ENCODE assay signal across 8 cellular contexts in genomic region chrX:18931972-18932371, GRCh38. TPM values are rescaled to one million over a fixed set of nuclear protein-coding genes. Genes with fewer than 3 reads are reported as not detected.
DNase-seq lines count a peak whose midpoint lies in the region; ATAC-seq, FAIRE-seq and TF ChIP-seq lines count a peak whose summit lies in the region.

No MANE protein-coding gene starts in this region.

- intact Hi-C loops in GM12878 (cut with micrococcal nuclease; ENCODE audit: unreplicated experiment) (loop anchor here (2.0 to 10.0 kb wide), 3 partner anchors 293 to 537 kb away; no protein-coding TSS in a partner anchor), thyroid gland (cut with DNase I) (no loop called here)

- no peak overlapping the region for H2BK120ac ChIP-seq in mesenchymal stem cell (ENCODE audit: low read depth, low read length)

- RAD21 ChIA-PET in GM12878 (lab: Charles Lee; ENCODE audit: unreplicated experiment): no interaction called here

- H3K4me1 ChIP-seq in GM12878 (ENCODE audit: control insufficient read depth, insufficient read depth, low read length): no peaks in the 10 kb centered on the region
- H3K4me1 ChIP-seq in mesenchymal stem cell (ENCODE audit: control insufficient read depth, insufficient read depth, low read depth, low read length): no peaks in the 10 kb centered on the region
- H3K4me1 ChIP-seq in thyroid gland: no peaks in the 10 kb centered on the region

- TF ChIP-seq CTCF in GM12878 (IDR thresholded peaks at IDR 0.05 in 2 of 3, conservative IDR thresholded peaks at IDR 0.05 in 1 of 3; ENCODE audit: control insufficient read depth in 2 of 3, extremely low read depth in 1 of 3, insufficient read depth in 1 of 3, low read depth in 3 of 3, low read length in 3 of 3): peak; percentile 20 to 40 (median 40); a peak in 5 of 6 replicates
- TF ChIP-seq CTCF in thyroid gland (IDR thresholded peaks at IDR 0.05): peak in 2 of 6 experiments; percentile 12 to 18

- FAIRE-seq in GM12878 (lab: Jason Lieb, UNC): no peak

- DNase-seq in EH (ENCODE audit: low read depth) (peak; percentile 46), Kasumi-1 (lab: John Stamatoyannopoulos, UW) (peak; percentile 14), GM12878 (ENCODE audit: low read depth, low spot score) (no peak), mesenchymal stem cell (peak; percentile 29), thyroid gland (no peak), mesenteric fat pad (ENCODE audit: low spot score) (no peak)
- no peak for DNase-seq in stimulated activated CD4-positive, alpha-beta T cell treated with anti-CD3 and anti-CD28 coated beads, Interleukin-4, amount 100 ng/mL, for 4 hours

- no peak overlapping the region for H2BK5ac ChIP-seq in mesenchymal stem cell (ENCODE audit: low read depth, low read length, poor library complexity, severe bottlenecking)

- no peaks in the 10 kb centered on the region for H3K79me2 ChIP-seq in GM12878 (ENCODE audit: control insufficient read depth, insufficient read depth, low read length)

- no peaks in the 10 kb centered on the region for H3K27me3 ChIP-seq in GM12878 (replicated peaks in 1 of 2; ENCODE audit: control insufficient read depth in 2 of 2, insufficient read depth in 2 of 2, low read length in 1 of 2)
- peaks cover 0 to 5% of the 10 kb centered on the region in 2 experiments for H3K27me3 ChIP-seq in mesenchymal stem cell (ENCODE audit: control insufficient read depth in 1 of 2, insufficient read depth in 1 of 2, low read length in 2 of 2)
- no peaks in the 10 kb centered on the region for H3K27me3 ChIP-seq in thyroid gland

- SMC1A ChIA-PET in GM12878 (lab: Charles Lee; ENCODE audit: uncharacterized antibody, unreplicated experiment): no interaction called here

- no peak overlapping the region for H4K8ac ChIP-seq in mesenchymal stem cell (ENCODE audit: low read length)

- no peaks in the 10 kb centered on the region for H3K79me1 ChIP-seq in mesenchymal stem cell (replicated peaks; ENCODE audit: low read length, poor library complexity, severe bottlenecking)

- TF ChIP-seq POLR2A in GM12878 (IDR thresholded peaks at IDR 0.05; ENCODE audit: low read depth, low read length): no peak
- no peak for TF ChIP-seq POLR2A in thyroid gland (IDR thresholded peaks at IDR 0.05)

- no TSS peak for BruUV-seq in GM12878 (replicated peaks; lab: Mats Ljungman, UMichigan)

- POLR2A ChIA-PET in GM12878 (lab: Charles Lee): interaction anchor here (0.5 kb wide), 1 partner anchor 477 kb away, joined by 7 read pairs; no protein-coding TSS in a partner anchor

- H2AFZ ChIP-seq in GM12878 (ENCODE audit: control insufficient read depth, low read depth, low read length): no peak overlapping the region
- H2AFZ ChIP-seq in mesenchymal stem cell (ENCODE audit: low read depth, low read length): no peak overlapping the region

- H3K14ac ChIP-seq in mesenchymal stem cell (ENCODE audit: low read length in 2 of 2): no peak overlapping the region

- no peak overlapping the region for H2BK12ac ChIP-seq in mesenchymal stem cell (ENCODE audit: low read length in 2 of 2)

- ATAC-seq in GM12878: peak; percentile 59
- no peak for ATAC-seq in HG03460 (IDR thresholded peaks at IDR 0.05; ENCODE audit: unreplicated experiment)

- no peak overlapping the region for H3K27ac ChIP-seq in GM12878 (ENCODE audit: control insufficient read depth, insufficient read depth)
- no peak overlapping the region for H3K27ac ChIP-seq in mesenchymal stem cell (ENCODE audit: low read length, poor library complexity, severe bottlenecking)
- H3K27ac ChIP-seq in thyroid gland: no peak overlapping the region

- H4K20me1 ChIP-seq in GM12878 (ENCODE audit: control insufficient read depth, insufficient read depth): no peaks in the 10 kb centered on the region

- H3K9me3 ChIP-seq in GM12878 (replicated peaks; ENCODE audit: control insufficient read depth, insufficient read depth, low read length) (no peaks in the 10 kb centered on the region), mesenchymal stem cell (ENCODE audit: control insufficient read depth, low read length) (no peaks in the 10 kb centered on the region), thyroid gland (no peaks in the 10 kb centered on the region)

- no peak overlapping the region for H3K23ac ChIP-seq in mesenchymal stem cell (ENCODE audit: low read length in 2 of 2)

- no peak overlapping the region for H3K9ac ChIP-seq in GM12878 (ENCODE audit: control insufficient read depth, insufficient read depth, low read length)
- no peak overlapping the region for H3K9ac ChIP-seq in mesenchymal stem cell (ENCODE audit: low read length)

- CTCF ChIA-PET in GM12878 (lab: Yijun Ruan, JAX): interaction anchor here (2.8 kb wide), 1 partner anchor 401 kb away, joined by 10 read pairs; no protein-coding TSS in a partner anchor

- H2AK5ac ChIP-seq in mesenchymal stem cell (ENCODE audit: low read length, severe bottlenecking): no peak overlapping the region

- in situ Hi-C loops in GM12878 (cut with MboI): no loop called here

- H3K36me3 ChIP-seq in GM12878 (ENCODE audit: control insufficient read depth in 2 of 2, insufficient read depth in 2 of 2, low read length in 1 of 2): peaks cover 0 to 1% of the 10 kb centered on the region in 2 experiments; a peak in 1 of 4 replicates
- H3K36me3 ChIP-seq in mesenchymal stem cell (ENCODE audit: control insufficient read depth in 1 of 2, insufficient read depth in 2 of 2, low read depth in 1 of 2, low read length in 2 of 2): peaks cover 5 to 44% of the 10 kb centered on the region in 2 experiments
- H3K36me3 ChIP-seq in thyroid gland: no peaks in the 10 kb centered on the region

- H3K4me2 ChIP-seq in GM12878 (ENCODE audit: control insufficient read depth, insufficient read depth) (no peak overlapping the region), mesenchymal stem cell (ENCODE audit: low read length, poor library complexity, severe bottlenecking) (no peak overlapping the region)

- peak; percentile 47 for TF ChIP-seq RAD21 in GM12878 (IDR thresholded peaks at IDR 0.05; ENCODE audit: insufficient read depth, low read depth, low read length)

- 55% methylated on average over 9 of the region's 9 CpGs for WGBS in GM12878 (ENCODE audit: insufficient coverage, insufficient replicate concordance, low lambda C conversion rate, missing lambda C conversion rate)
- WGBS in mesenchymal stem cell: 83% methylated on average over 8 of the region's 9 CpGs
- 70 to 90% methylated on average over 4 to 5 of the region's 9 CpGs for WGBS in thyroid gland, 2 donors

- H3K4me3 ChIP-seq in GM12878 (no peak overlapping the region), mesenchymal stem cell (ENCODE audit: insufficient read depth in 1 of 2, low read depth in 1 of 2, low read length in 2 of 2) (no peak overlapping the region), thyroid gland (replicated peaks in 1 of 3) (no peak overlapping the region)

- TF ChIP-seq EP300 in GM12878 (IDR thresholded peaks at IDR 0.05; ENCODE audit: borderline replicate concordance in 1 of 2, control insufficient read depth in 1 of 2, low read depth in 2 of 2, low read length in 2 of 2): no peak

- H3K18ac ChIP-seq in mesenchymal stem cell (ENCODE audit: low read depth in 1 of 2, low read length in 2 of 2): no peak overlapping the region

- no peak overlapping the region for H3K4ac ChIP-seq in mesenchymal stem cell (ENCODE audit: low read depth in 1 of 2, low read length in 2 of 2)

- no peak overlapping the region for H4K91ac ChIP-seq in mesenchymal stem cell (ENCODE audit: low read length)

- H2BK15ac ChIP-seq in mesenchymal stem cell (ENCODE audit: low read depth, poor library complexity, severe bottlenecking): no peak overlapping the region

TF ChIP-seq in GM12878, 131 proteins besides CTCF, POLR2A, EP300 and RAD21 (continues in another document):
- TF ChIP-seq SMC3 (IDR thresholded peaks at IDR 0.05; ENCODE audit: borderline replicate concordance, low read length) (peak; percentile 32), ESRRA (IDR thresholded peaks at IDR 0.05; ENCODE audit: low read length) (no peak), ATF2 (IDR thresholded peaks at IDR 0.05; ENCODE audit: low read length) (no peak)

RNA-seq across cellular contexts. Expression of gene PHKA2, which starts 51.9 kb away (rescaled TPM):
- total RNA-seq in GM12878 (2013; cell fraction: nucleolus; rRNA removed): 95.4 and 95.7 TPM in 2 replicates
- total RNA-seq in GM12878 (2014; rRNA removed) (15.6 and 17.5 TPM in 2 replicates), GM12878 (2014; rRNA removed; fragmentation: Illumina TruSeq; extraction: Trizol) (13.1 and 15.9 TPM in 2 replicates), GM12878 (2021) (22.7 and 25.6 TPM in 2 replicates), thyroid gland (10 to 100 TPM; 17.4 to 30.0 (median 20.2) TPM), mesenteric fat pad (22.4 TPM)
- 10.3 TPM for polyA plus RNA-seq in GM12878 (2011; ENCODE audit: low read depth)
- polyA plus RNA-seq in GM12878 (2011; rRNA removed) (18.9 and 25.0 TPM in 2 replicates), GM12878 (2014; fragmentation: Illumina TruSeq; extraction: Trizol) (12.3 and 17.2 TPM in 2 replicates), GM12878 (2014; fragmentation: Nextera tagmentation; extraction: Ambion mirVana) (1 to 10 TPM; 1.4 to 5.3 TPM), GM12878 (2014; rRNA removed) (21.4 and 21.8 TPM in 2 replicates), GM12878 (2016; fragmentation: Nextera tagmentation; extraction: Ambion mirVana) (10 to 100 TPM; 11.8 to 13.6 TPM)
- polyA plus RNA-seq in GM12878 (2011; cell fraction: cytosol; rRNA removed): 21.7 and 29.7 TPM in 2 replicates
- polyA plus RNA-seq in GM12878 (2011; cell fraction: nucleus; rRNA removed): 195 and 255 TPM in 2 replicates
- polyA plus RNA-seq in GM12878 (2012): 14.8 and 19.0 TPM in 2 replicates
- 33.9 and 47.1 TPM in 2 replicates for polyA minus RNA-seq in GM12878 (2011; rRNA and poly(A)+ RNA removed)
- polyA minus RNA-seq in GM12878 (2011; cell fraction: cytosol; rRNA and poly(A)+ RNA removed): 11.2 and 16.4 TPM in 2 replicates
- polyA minus RNA-seq in GM12878 (2011; cell fraction: nucleus; rRNA and poly(A)+ RNA removed): 61.9 and 83.0 TPM in 2 replicates
- polyA plus RNA-seq in mesenchymal stem cell (2013, experiment 1 of 2): 7.1 TPM
- 5.8 TPM for polyA plus RNA-seq in mesenchymal stem cell (2013, experiment 2 of 2)

Comparison
In these comparisons a context has a peak if more than half of its experiments do, and no peak if none do; other contexts are left out.
1. DNase-seq: peak in EH (single experiment), Kasumi-1 (2 of 2) and mesenchymal stem cell (single experiment); none in GM12878 (single experiment), thyroid gland (0 of 2), stimulated activated CD4-positive, alpha-beta T cell treated with anti-CD3 and anti-CD28 coated beads, Interleukin-4, amount 100 ng/mL, for 4 hours (0 of 2) and mesenteric fat pad (single experiment).